In genomic region chr3:172281884-172282283, GRCh38 we compare ENCODE assay signal across 28 cellular contexts.
"Had no signal": no experiment of that assay in that cellular context is flagged by ENCODE, and none has a peak within 500 bp of the region (broad histone marks: within the 10 kb centered on the region; RNA-seq: fewer than 3 reads in every experiment).

No MANE protein-coding gene starts in this region.

- H3K9ac ChIP-seq: KMS-11 had no signal

- H3K27me3 Mint-ChIP-seq: activated B cell treated with CpG ODN at 0.5 μM for 24 hours; activated CD4-positive, alpha-beta T cell treated with anti-CD3 and anti-CD28 coated beads, Interleukin-2, amount 10 ng/mL, durations not matched to agents 24 days and 14 days; activated CD8-positive, alpha-beta memory T cell treated with anti-CD3 and anti-CD28 coated beads, Interleukin-2, amount 10 ng/mL, durations not matched to agents 7 days and 5 days; activated naive CD8-positive, alpha-beta T cell treated with anti-CD3 and anti-CD28 coated beads, Interleukin-2, amount 50 U/mL, for 24 hours; activated T-cell treated with anti-CD3 and anti-CD28 coated beads, Interleukin-2, amount 50 U/mL, for 24 hours; T-cell had no signal

- H3K4me2 ChIP-seq: KMS-11 had no signal

- H3K27ac Mint-ChIP-seq: activated B cell treated with CpG ODN at 0.5 μM for 24 hours; activated CD4-positive, alpha-beta T cell treated with anti-CD3 and anti-CD28 coated beads, Interleukin-2, amount 10 ng/mL, durations not matched to agents 24 days and 14 days; activated CD8-positive, alpha-beta memory T cell treated with anti-CD3 and anti-CD28 coated beads, Interleukin-2, amount 10 ng/mL, durations not matched to agents 7 days and 5 days; activated naive CD4-positive, alpha-beta T cell treated with anti-CD3 and anti-CD28 coated beads, Interleukin-2, amount 50 U/mL, for 72 hours; activated naive CD8-positive, alpha-beta T cell treated with anti-CD3 and anti-CD28 coated beads, Interleukin-2, amount 50 U/mL, for 24 hours; activated T-cell treated with anti-CD3 and anti-CD28 coated beads, Interleukin-2, amount 50 U/mL, for 24 hours; T-cell had no signal

- H3K4me3 ChIP-seq: MG63, SK-N-MC had no signal

- H3K9me3 Mint-ChIP-seq: activated B cell treated with CpG ODN at 0.5 μM for 24 hours; activated CD4-positive, alpha-beta T cell treated with anti-CD3 and anti-CD28 coated beads, Interleukin-2, amount 10 ng/mL, durations not matched to agents 24 days and 14 days; activated naive CD4-positive, alpha-beta T cell treated with anti-CD3 and anti-CD28 coated beads, Interleukin-2, amount 50 U/mL, for 72 hours; activated naive CD8-positive, alpha-beta T cell treated with anti-CD3 and anti-CD28 coated beads, Interleukin-2, amount 50 U/mL, for 24 hours; activated T-cell treated with anti-CD3 and anti-CD28 coated beads, Interleukin-2, amount 50 U/mL, for 24 hours; T-cell had no signal

- H3K4me1 Mint-ChIP-seq: activated B cell treated with CpG ODN at 0.5 μM for 24 hours; activated CD4-positive, alpha-beta T cell treated with anti-CD3 and anti-CD28 coated beads, Interleukin-2, amount 10 ng/mL, durations not matched to agents 24 days and 14 days; activated CD8-positive, alpha-beta memory T cell treated with anti-CD3 and anti-CD28 coated beads, Interleukin-2, amount 10 ng/mL, durations not matched to agents 7 days and 5 days; activated naive CD8-positive, alpha-beta T cell treated with anti-CD3 and anti-CD28 coated beads, Interleukin-2, amount 50 U/mL, for 24 hours had no signal

- H3K9me3 ChIP-seq: MG63 had no signal

- ATAC-seq: activated CD8-positive, alpha-beta memory T cell treated with anti-CD3 and anti-CD28 coated beads, Interleukin-2, amount 10 ng/mL, durations not matched to agents 7 days and 5 days; activated naive CD4-positive, alpha-beta T cell treated with anti-CD3 and anti-CD28 coated beads, Interleukin-2, amount 50 U/mL, for 72 hours; activated naive CD8-positive, alpha-beta T cell treated with anti-CD3 and anti-CD28 coated beads, Interleukin-2, amount 50 U/mL, for 24 hours; PC-3; T-cell had no signal

- H3K27me3 ChIP-seq: MG63 had no signal

- DNase-seq: activated B cell treated with CpG ODN at 0.5 μM for 24 hours; activated CD4-positive, alpha-beta T cell treated with anti-CD3 and anti-CD28 coated beads for 1 hour; activated CD4-positive, alpha-beta T cell treated with anti-CD3 and anti-CD28 coated beads, Interleukin-2, amount 10 ng/mL, durations not matched to agents 24 days and 14 days; activated CD4-positive, alpha-beta T cell treated with anti-CD3 and anti-CD28 coated beads, Interleukin-2, amount 50 U/mL, for 48 hours; activated CD8-positive, alpha-beta memory T cell treated with anti-CD3 and anti-CD28 coated beads, Interleukin-2, amount 10 ng/mL, durations not matched to agents 7 days and 5 days; activated effector memory CD4-positive, alpha-beta T cell treated with anti-CD3 and anti-CD28 coated beads, Interleukin-2, amount 50 U/mL, for 16 hours; activated naive CD4-positive, alpha-beta T cell treated with Interleukin-2 at 50 U/mL for 16 hours; activated naive CD8-positive, alpha-beta T cell treated with anti-CD3 and anti-CD28 coated beads, Interleukin-2, amount 50 U/mL, for 24 hours; activated T-cell treated with anti-CD3 and anti-CD28 coated beads, Interleukin-2, amount 50 U/mL, for 24 hours; amniotic stem cell; MG63; MV-4-11; NCI-H1092 treated with DMSO at 0.1 percent for 48 hours; NCI-H1417 treated with DMSO at 0.1 percent for 48 hours; NCI-H1694; NCI-H2029 treated with DMSO at 0.1 percent for 48 hours; NCI-H510A treated with DMSO at 0.1 percent for 48 hours; NCI-H69; PC-3; SIG-M5; T-cell; T-helper 2 cell; T1000 had no signal

- H3K27ac ChIP-seq: KMS-11, SK-N-MC had no signal

- FAIRE-seq: RCC 7860, TTC549 had no signal

- H3K4me3 Mint-ChIP-seq: activated B cell treated with CpG ODN at 0.5 μM for 24 hours; activated CD4-positive, alpha-beta T cell treated with anti-CD3 and anti-CD28 coated beads, Interleukin-2, amount 10 ng/mL, durations not matched to agents 24 days and 14 days; activated CD8-positive, alpha-beta memory T cell treated with anti-CD3 and anti-CD28 coated beads, Interleukin-2, amount 10 ng/mL, durations not matched to agents 7 days and 5 days; activated naive CD8-positive, alpha-beta T cell treated with anti-CD3 and anti-CD28 coated beads, Interleukin-2, amount 50 U/mL, for 24 hours; activated T-cell treated with anti-CD3 and anti-CD28 coated beads, Interleukin-2, amount 50 U/mL, for 24 hours; T-cell had no signal
